In genomic region chrX:71676068-71676795, GRCh38 we compare ENCODE assay signal across 4 cellular contexts. TPM values are rescaled to one million over a fixed set of nuclear protein-coding genes. Genes with fewer than 3 reads are reported as not detected.
"Had no signal": no experiment of that assay in that cellular context is flagged by ENCODE, and none has a peak within 500 bp of the region (broad histone marks: within the 10 kb centered on the region; RNA-seq: fewer than 3 reads in every experiment).

No MANE protein-coding gene starts in this region.

RNA-seq across cellular contexts. Expression of gene CXorf49, which starts 41.9 kb away (rescaled TPM):
- total RNA-seq: K562, M059J, SK-MEL-5 had no signal
- polyA plus RNA-seq: IgD-negative memory B cell, K562 had no signal

RNA-seq across cellular contexts. Expression of gene CXCR3, which starts 57.9 kb away (rescaled TPM):
- total RNA-seq: K562, M059J, SK-MEL-5 had no signal
- polyA plus RNA-seq: K562 had no signal
